In the genomic region with DNA sequence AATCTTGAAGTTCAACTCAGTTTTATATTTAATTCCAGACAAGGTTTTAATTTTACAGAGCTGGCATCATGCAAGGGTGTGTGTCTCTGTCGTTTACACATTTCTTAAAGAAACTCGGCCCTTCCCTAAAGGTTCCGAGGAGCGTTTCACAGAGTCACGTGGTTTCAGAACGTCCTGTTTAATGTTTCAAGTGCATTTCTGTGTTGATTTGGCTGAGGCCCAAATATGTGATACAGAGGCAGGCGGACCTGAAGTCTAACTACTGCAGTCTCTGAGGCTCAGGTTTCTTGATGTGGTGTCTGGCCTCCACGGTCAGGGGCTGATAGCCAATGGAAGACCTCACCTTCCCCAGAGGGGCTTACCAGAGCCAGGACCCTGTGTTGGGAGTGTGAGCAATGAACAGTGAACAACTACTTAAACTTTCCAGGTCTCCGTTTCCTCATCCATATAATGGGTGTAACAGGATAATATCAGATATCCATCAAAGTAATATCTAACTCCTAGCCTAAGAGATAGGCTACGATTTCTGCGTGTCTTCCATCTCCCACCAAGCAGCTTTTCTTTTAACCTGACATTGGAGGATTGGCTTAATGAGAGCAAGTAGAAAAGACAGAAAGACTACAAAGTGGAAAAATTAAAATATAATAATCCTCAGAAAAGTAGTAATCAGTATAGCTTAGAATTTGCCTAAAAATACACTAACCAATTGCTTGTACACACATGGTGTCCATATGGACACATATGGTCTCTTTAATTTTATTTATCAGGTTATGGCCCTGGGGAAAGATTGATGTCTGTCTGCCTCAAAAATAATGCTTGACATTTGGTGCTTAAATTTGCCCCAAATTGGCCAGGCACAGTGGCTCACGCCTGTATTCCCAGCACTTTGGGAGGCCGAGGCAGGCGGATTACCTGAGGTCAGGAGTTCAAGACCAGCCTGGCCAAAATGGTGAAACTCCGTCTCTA, we compare ENCODE assay signal across 8 cellular contexts. TPM values are rescaled to one million over a fixed set of nuclear protein-coding genes. Genes with fewer than 3 reads are reported as not detected.
DNase-seq lines count a peak whose midpoint lies in the region; ATAC-seq, FAIRE-seq and TF ChIP-seq lines count a peak whose summit lies in the region.

No MANE protein-coding gene starts in this region.

- H3K4me3 ChIP-seq in MG63 (peak overlapping the region; percentile 42), WERI-Rb-1 (ENCODE audit: low read depth, low read length) (peak overlapping the region; percentile 71), skeletal muscle satellite cell (ENCODE audit: low read length) (peak overlapping the region; percentile 75)

- ATAC-seq in GM19351 (IDR thresholded peaks at IDR 0.05; ENCODE audit: unreplicated experiment) = no peak

- peak overlapping the region; percentile 48 for H3K9ac ChIP-seq in skeletal muscle satellite cell (ENCODE audit: low read depth, low read length)

- H3K36me3 ChIP-seq in MG63 (no peaks in the 10 kb centered on the region), WERI-Rb-1 (no peaks in the 10 kb centered on the region), skeletal muscle satellite cell (ENCODE audit: insufficient read depth, low read length) (no peaks in the 10 kb centered on the region)

- peak overlapping the region; percentile 98 for H3K4me2 ChIP-seq in skeletal muscle satellite cell (ENCODE audit: low read length)

- no peak for FAIRE-seq in RCC 7860 (lab: Jason Lieb, UNC)

- H3K4me1 ChIP-seq in skeletal muscle satellite cell (ENCODE audit: control insufficient read depth, insufficient read depth, low read length) = peaks cover 20% of the 10 kb centered on the region

- H3K9me3 ChIP-seq in MG63 (no peaks in the 10 kb centered on the region), WERI-Rb-1 (ENCODE audit: severe bottlenecking) (no peaks in the 10 kb centered on the region), skeletal muscle satellite cell (replicated peaks; ENCODE audit: low read length) (no peaks in the 10 kb centered on the region)

- H3K27ac ChIP-seq in WERI-Rb-1 = peak overlapping the region; percentile 92

- TF ChIP-seq CTCF in WERI-Rb-1 (IDR thresholded peaks at IDR 0.05; ENCODE audit: low read depth, low read length) = no peak

- H3K27me3 ChIP-seq in MG63 = no peaks in the 10 kb centered on the region
- no peaks in the 10 kb centered on the region for H3K27me3 ChIP-seq in WERI-Rb-1 (ENCODE audit: insufficient read depth, low read depth, severe bottlenecking)
- peaks cover 78% of the 10 kb centered on the region for H3K27me3 ChIP-seq in skeletal muscle satellite cell (ENCODE audit: control insufficient read depth, insufficient read depth, low read length)

- DNase-seq in DMS79 treated with DMSO at 0.1 percent for 48 hours (lab: John Stamatoyannopoulos, UW) (peak; percentile 68), MG63 (no peak), WERI-Rb-1 (no peak), globus pallidus (ENCODE audit: low spot score) (peak; percentile 30), iPS-NIHi7 (ENCODE audit: extremely low spot score) (no peak), RCC 7860 (ENCODE audit: low spot score) (no peak)

RNA-seq across cellular contexts. Expression of gene TRIM2, which starts 50.0 kb away (rescaled TPM):
- total RNA-seq in MG63 (2014; rRNA removed; shearing (Covaris generic); ENCODE audit: low replicate concordance) = 7.0 and 10.5 TPM in 2 replicates
- 20.1 and 36.8 TPM in 2 replicates for total RNA-seq in skeletal muscle satellite cell (2012; rRNA removed)

Comparison
In these comparisons a context has a peak if more than half of its experiments do, and no peak if none do; other contexts are left out.
1. DNase-seq: peak in DMS79 treated with DMSO at 0.1 percent for 48 hours (single experiment) and globus pallidus (single experiment); none in MG63 (single experiment), WERI-Rb-1 (single experiment), iPS-NIHi7 (single experiment) and RCC 7860 (single experiment).
2. Peak in every context shown above with its lines, with median percentiles within 50 percentile points of each other: H3K4me3 ChIP-seq.